In genomic region chr9:35537898-35538297, GRCh38 we compare ENCODE assay signal across 11 cellular contexts. TPM values are rescaled to one million over a fixed set of nuclear protein-coding genes. Genes with fewer than 3 reads are reported as not detected.
DNase-seq lines count a peak whose midpoint lies in the region; ATAC-seq and TF ChIP-seq lines count a peak whose summit lies in the region.
"Had no signal": no experiment of that assay in that cellular context is flagged by ENCODE, and none has a peak within 500 bp of the region (broad histone marks: within the 10 kb centered on the region; RNA-seq: fewer than 3 reads in every experiment).

No MANE protein-coding gene starts in this region.

- H3K4me1 Mint-ChIP-seq in effector memory CD8-positive, alpha-beta T cell (ENCODE audit: low read depth in 2 of 2): peaks cover 0 to 3% of the 10 kb centered on the region in 2 donors
- H3K4me1 Mint-ChIP-seq: immature natural killer cell had no signal

- DNase-seq in cardiac fibroblast (ENCODE audit: low read depth in 2 of 2): peak; percentile 61 to 79
- no peak for DNase-seq in right atrium auricular region (ENCODE audit: low spot score)
- peak in 3 of 5 donors; percentile 43 to 48 (median 47) for DNase-seq in ovary
- no peak for DNase-seq in effector memory CD8-positive, alpha-beta T cell
- no peak for DNase-seq in NCI-H1092 treated with DMSO at 0.1 percent for 48 hours (lab: John Stamatoyannopoulos, UW)
- DNase-seq: activated CD8-positive, alpha-beta memory T cell treated with anti-CD3 and anti-CD28 coated beads for 24 hours; immature natural killer cell; stimulated activated CD4-positive, alpha-beta T cell treated with anti-CD3 and anti-CD28 coated beads, Interleukin-1b, Interleukin-23, amount 100 ng/mL, for 48 hours had no signal

- intact Hi-C loops in ovary (cut with DNase I): no loop called here

- no peak overlapping the region for H3K4me3 Mint-ChIP-seq in effector memory CD8-positive, alpha-beta T cell
- H3K4me3 Mint-ChIP-seq: immature natural killer cell had no signal

- H3K27ac Mint-ChIP-seq in effector memory CD8-positive, alpha-beta T cell: no peak overlapping the region
- H3K27ac Mint-ChIP-seq: immature natural killer cell had no signal

- H3K27ac ChIP-seq in ACC112 (ENCODE audit: low read depth, low read length): peak overlapping the region; percentile 80
- peak overlapping the region; percentile 81 to 85 for H3K27ac ChIP-seq in right atrium auricular region
- peak overlapping the region; percentile 54 to 87 for H3K27ac ChIP-seq in ovary

- WGBS in ovary, 3 donors: 10 to 42% (median 13%) methylated on average over 2 to 3 of the region's 3 CpGs

- no peak for TF ChIP-seq EP300 in ovary (IDR thresholded peaks at IDR 0.05)

- TF ChIP-seq CTCF in cardiac fibroblast (IDR thresholded peaks at IDR 0.05; ENCODE audit: low read depth, low read length) (no peak), right atrium auricular region (IDR thresholded peaks at IDR 0.05) (no peak), ovary (IDR thresholded peaks at IDR 0.05) (no peak)

- H3K36me3 Mint-ChIP-seq in effector memory CD8-positive, alpha-beta T cell (ENCODE audit: insufficient read depth): no peaks in the 10 kb centered on the region

- no peak for ATAC-seq in GM21717 (IDR thresholded peaks at IDR 0.05; ENCODE audit: unreplicated experiment)
- no peak for ATAC-seq in effector memory CD8-positive, alpha-beta T cell (replicated peaks)
- no peak for ATAC-seq in HG03442 (IDR thresholded peaks at IDR 0.05; ENCODE audit: unreplicated experiment)

- peak overlapping the region; percentile 9 for H2AFZ ChIP-seq in ACC112 (ENCODE audit: low read length, unreplicated experiment)

- H3K4me3 ChIP-seq in ACC112 (ENCODE audit: low read depth, low read length): peak overlapping the region; percentile 71
- peak overlapping the region in 1 of 2 donors; percentile 14 for H3K4me3 ChIP-seq in cardiac fibroblast (replicated peaks in 1 of 2; ENCODE audit: low read depth in 2 of 2, low read length in 2 of 2)
- H3K4me3 ChIP-seq in right atrium auricular region: peak overlapping the region in 1 of 2 donors; percentile 42
- no peak overlapping the region for H3K4me3 ChIP-seq in ovary

- H3K27me3 ChIP-seq in ACC112 (ENCODE audit: insufficient read depth, low read length) (no peaks in the 10 kb centered on the region), right atrium auricular region (no peaks in the 10 kb centered on the region), ovary (no peaks in the 10 kb centered on the region)

- H3K36me3 ChIP-seq in ACC112 (ENCODE audit: insufficient read depth, low read length) (peaks cover 7% of the 10 kb centered on the region; the same call in 1 of the 2 replicates), right atrium auricular region (no peaks in the 10 kb centered on the region), ovary (no peaks in the 10 kb centered on the region)

- H3K79me2 ChIP-seq in ACC112 (ENCODE audit: control insufficient read depth, insufficient read depth, low read length, unreplicated experiment): peaks cover 74% of the 10 kb centered on the region

- H3K9me3 Mint-ChIP-seq in effector memory CD8-positive, alpha-beta T cell: no peaks in the 10 kb centered on the region
- H3K9me3 Mint-ChIP-seq: immature natural killer cell had no signal

- no peaks in the 10 kb centered on the region for H3K9me3 ChIP-seq in right atrium auricular region
- no peaks in the 10 kb centered on the region for H3K9me3 ChIP-seq in ovary

- H3K4me1 ChIP-seq in ACC112 (ENCODE audit: control insufficient read depth, insufficient read depth, low read length, unreplicated experiment) (peaks cover 44% of the 10 kb centered on the region), right atrium auricular region (peaks cover 0 to 61% of the 10 kb centered on the region in 2 donors), ovary (ENCODE audit: insufficient read depth) (peaks cover 19% of the 10 kb centered on the region)

- peaks cover 35 to 48% of the 10 kb centered on the region in 2 donors for H3K27me3 Mint-ChIP-seq in effector memory CD8-positive, alpha-beta T cell

- no peak for TF ChIP-seq POLR2A in ovary (IDR thresholded peaks at IDR 0.05)

RNA-seq across cellular contexts. Expression of gene RUSC2, which starts 48.0 kb away (rescaled TPM):
- total RNA-seq in right atrium auricular region (10 to 100 TPM; 33.0 to 49.1 TPM), ovary (10 to 100 TPM; 13.9 to 41.1 (median 31.7) TPM)
- polyA plus RNA-seq in ovary: 10 to 100 TPM in 1 of 2 donors, 1 to 10 TPM in 1; 7.4 to 20.9 TPM

Comparison
In these comparisons a context has a peak if more than half of its experiments do, and no peak if none do; other contexts are left out.
1. DNase-seq: peak in cardiac fibroblast (2 of 2) and ovary (3 of 5); none in right atrium auricular region (single experiment), effector memory CD8-positive, alpha-beta T cell (0 of 3) and NCI-H1092 treated with DMSO at 0.1 percent for 48 hours (single experiment).
2. Peak in every context shown above with its lines, with median percentiles within 50 percentile points of each other: H3K27ac ChIP-seq.